In the genomic region with DNA sequence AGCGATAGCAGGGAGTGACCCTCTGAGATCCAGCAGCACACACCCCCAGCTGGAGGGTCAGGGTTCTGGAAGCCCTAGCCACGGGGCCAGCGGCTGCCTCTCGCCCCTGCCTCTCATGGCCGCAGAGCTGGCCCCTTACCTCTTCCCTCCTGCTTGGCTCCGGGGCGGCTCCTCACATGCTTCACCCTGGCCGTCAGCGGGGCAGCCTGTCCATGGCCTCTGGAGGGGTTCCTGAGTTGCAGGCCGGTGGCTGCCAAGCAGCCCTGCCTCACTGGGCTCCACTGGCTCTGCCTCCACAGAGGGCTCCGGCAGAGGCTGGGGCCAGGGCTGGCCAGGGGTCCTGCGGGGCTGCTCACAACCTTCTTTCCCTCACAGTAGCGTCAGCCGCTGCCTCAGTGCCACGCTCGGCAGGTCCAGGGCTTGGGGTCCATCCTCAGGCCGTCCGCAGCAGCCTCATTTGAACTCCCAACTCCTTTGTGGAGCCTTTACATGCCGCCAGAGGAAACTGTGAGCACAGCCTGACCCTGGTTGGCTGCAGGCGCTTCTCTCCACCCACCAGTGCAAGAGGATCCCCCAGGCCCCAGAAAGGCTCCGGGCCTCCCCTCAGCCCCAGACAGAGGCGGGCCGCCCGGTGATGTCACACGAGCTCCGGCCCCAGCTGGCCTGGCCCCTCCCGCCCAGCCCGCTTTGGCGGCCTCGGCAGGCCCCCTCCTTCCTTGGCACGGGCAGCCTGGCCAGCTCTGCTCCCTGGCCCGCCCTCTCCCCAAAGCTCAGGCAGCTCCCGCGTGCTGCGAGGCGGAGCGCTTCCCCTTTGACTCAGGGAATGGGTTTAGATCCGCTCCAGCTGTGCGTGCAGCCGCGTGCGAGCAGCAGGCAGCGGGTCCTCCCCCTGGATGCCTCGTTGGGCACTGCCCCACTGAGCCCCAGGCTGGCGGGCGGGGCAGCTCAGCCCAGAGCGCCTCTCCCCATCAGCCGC, we compare ENCODE assay signal across 7 cellular contexts. TPM values are rescaled to one million over a fixed set of nuclear protein-coding genes. Genes with fewer than 3 reads are reported as not detected.
A peak's percentile ranks its signal among the peaks of the same experiment; 100 is the strongest.
DNase-seq lines count a peak whose midpoint lies in the region; ATAC-seq and TF ChIP-seq lines count a peak whose summit lies in the region.

A gene with protein sequence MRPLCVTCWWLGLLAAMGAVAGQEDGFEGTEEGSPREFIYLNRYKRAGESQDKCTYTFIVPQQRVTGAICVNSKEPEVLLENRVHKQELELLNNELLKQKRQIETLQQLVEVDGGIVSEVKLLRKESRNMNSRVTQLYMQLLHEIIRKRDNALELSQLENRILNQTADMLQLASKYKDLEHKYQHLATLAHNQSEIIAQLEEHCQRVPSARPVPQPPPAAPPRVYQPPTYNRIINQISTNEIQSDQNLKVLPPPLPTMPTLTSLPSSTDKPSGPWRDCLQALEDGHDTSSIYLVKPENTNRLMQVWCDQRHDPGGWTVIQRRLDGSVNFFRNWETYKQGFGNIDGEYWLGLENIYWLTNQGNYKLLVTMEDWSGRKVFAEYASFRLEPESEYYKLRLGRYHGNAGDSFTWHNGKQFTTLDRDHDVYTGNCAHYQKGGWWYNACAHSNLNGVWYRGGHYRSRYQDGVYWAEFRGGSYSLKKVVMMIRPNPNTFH (minus strand): TSS at position 460 of the 976 bp plus-strand sequence. CDS start 13,904 bp downstream, outside the sequence.

- H3K4me1 ChIP-seq in muscle layer of colon (ENCODE audit: insufficient read depth, low read length), result peaks cover 48% of the 10 kb centered on the region
- peaks cover 9 to 41% (median 9%) of the 10 kb centered on the region in 4 donors for H3K4me1 ChIP-seq in transverse colon

- no peaks in the 10 kb centered on the region for H3K9me3 Mint-ChIP-seq in activated CD8-positive, alpha-beta T cell treated with anti-CD3 and anti-CD28 coated beads for 36 hours

- no peak within 1 kb of the TSS for H3K4me3 Mint-ChIP-seq in activated CD8-positive, alpha-beta T cell treated with anti-CD3 and anti-CD28 coated beads for 36 hours

- TF ChIP-seq CTCF in GM10266 (IDR thresholded peaks at IDR 0.05; ENCODE audit: control insufficient read depth, insufficient read depth, low read depth, missing control alignments), result no peak
- no peak for TF ChIP-seq CTCF in activated CD8-positive, alpha-beta T cell treated with anti-CD3 and anti-CD28 coated beads for 36 hours (IDR thresholded peaks at IDR 0.05)
- TF ChIP-seq CTCF in foreskin fibroblast (IDR thresholded peaks at IDR 0.05; ENCODE audit: low read depth, low read length), result no peak
- no peak for TF ChIP-seq CTCF in transverse colon (IDR thresholded peaks at IDR 0.05)

- H3K4me1 Mint-ChIP-seq in activated CD8-positive, alpha-beta T cell treated with anti-CD3 and anti-CD28 coated beads for 36 hours (ENCODE audit: low read depth), result no peaks in the 10 kb centered on the region

- H3K27ac Mint-ChIP-seq in activated CD8-positive, alpha-beta T cell treated with anti-CD3 and anti-CD28 coated beads for 36 hours, result no peak within 1 kb of the TSS

- peak; percentile 78 for ATAC-seq in activated CD8-positive, alpha-beta T cell treated with anti-CD3 and anti-CD28 coated beads for 36 hours

- H3K27me3 ChIP-seq in muscle layer of colon (ENCODE audit: control insufficient read depth in 1 of 2, insufficient read depth in 2 of 2, low read length in 2 of 2) (no peaks in the 10 kb centered on the region), transverse colon (no peaks in the 10 kb centered on the region)

- H3K36me3 Mint-ChIP-seq in activated CD8-positive, alpha-beta T cell treated with anti-CD3 and anti-CD28 coated beads for 36 hours (ENCODE audit: low read depth), result no peaks in the 10 kb centered on the region

- peak; percentile 33 for TF ChIP-seq EP300 in transverse colon (IDR thresholded peaks at IDR 0.05; ENCODE audit: low read depth)

- POLR2A ChIA-PET in activated CD8-positive, alpha-beta T cell treated with anti-CD3 and anti-CD28 coated beads for 36 hours (lab: Charles Lee), result no interaction called here

- 45% methylated on average over 44 of the region's 48 CpGs; no CpG with 5 or more reads in 1 of the 2 donors for whole genome bisulfite sequencing in transverse colon (ENCODE audit: low coverage in 1 of 2), 2 donors

- TF ChIP-seq POLR2A in transverse colon (IDR thresholded peaks at IDR 0.05), result peak; percentile 78

- peak within 1 kb of the TSS; percentile 86 to 98 for H3K4me3 ChIP-seq in foreskin fibroblast (ENCODE audit: low read depth in 1 of 2, low read length in 2 of 2)
- H3K4me3 ChIP-seq in muscle layer of colon (ENCODE audit: low read depth in 1 of 2, low read length in 2 of 2), result peak within 1 kb of the TSS; percentile 79 to 90
- H3K4me3 ChIP-seq in transverse colon, result peak within 1 kb of the TSS; percentile 32 to 55 (median 36)

- peaks cover 5% of the 10 kb centered on the region for H3K36me3 ChIP-seq in muscle layer of colon (ENCODE audit: insufficient read depth, low read length)
- no peaks in the 10 kb centered on the region for H3K36me3 ChIP-seq in transverse colon

- DNase-seq in GM10266 (ENCODE audit: extremely low spot score) (peak; percentile 68), KBM-7 (peak; percentile 18), foreskin fibroblast (peak; percentile 92 to 97), transverse colon (peak; percentile 78), NCI-H774 (lab: John Stamatoyannopoulos, UW) (no peak)
- peak; percentile 49 for DNase-seq in activated CD8-positive, alpha-beta T cell treated with anti-CD3 and anti-CD28 coated beads for 36 hours

- no peaks in the 10 kb centered on the region for H3K9me3 ChIP-seq in muscle layer of colon (ENCODE audit: low read length)
- H3K9me3 ChIP-seq in transverse colon, result no peaks in the 10 kb centered on the region

- in situ Hi-C loops in KBM-7 (cut with MboI; ENCODE audit: low pct_unique_long_range_greater_than_20kb, low sequenced_read_pairs) (no loop called here), transverse colon (cut with MboI; ENCODE audit: low pct_ligation_motif_present in 1 of 4, low pct_unique_long_range_greater_than_20kb in 1 of 4, low sequenced_read_pairs in 3 of 4) (no loop called here)

- H3K27ac ChIP-seq in muscle layer of colon (ENCODE audit: low read depth, low read length) (peak within 1 kb of the TSS; percentile 99), transverse colon (peak within 1 kb of the TSS; percentile 85 to 92 (median 90))

- peak within 1 kb of the TSS; percentile 84 for H3K9ac ChIP-seq in muscle layer of colon (ENCODE audit: low read length)

- intact Hi-C loops in activated CD8-positive, alpha-beta T cell treated with anti-CD3 and anti-CD28 coated beads for 36 hours (cut with micrococcal nuclease), result no loop called here
- intact Hi-C loops in transverse colon (cut with DNase I; ENCODE audit: low total_unique reads), result no loop called here

- peaks cover 25% of the 10 kb centered on the region for H3K27me3 Mint-ChIP-seq in activated CD8-positive, alpha-beta T cell treated with anti-CD3 and anti-CD28 coated beads for 36 hours

- CTCF ChIA-PET in activated CD8-positive, alpha-beta T cell treated with anti-CD3 and anti-CD28 coated beads for 36 hours (lab: Charles Lee), result interaction anchor here (1.4 to 1.8 kb wide), 2 partner anchors 76 to 157 kb away, joined by 4 to 6 read pairs; no protein-coding TSS in a partner anchor

RNA-seq across cellular contexts. Expression of the gene that starts here (rescaled TPM):
- not detected for total RNA-seq in activated CD8-positive, alpha-beta T cell treated with anti-CD3 and anti-CD28 coated beads for 36 hours
- 10 to 100 TPM; 11.0 to 30.8 (median 13.1) TPM for total RNA-seq in transverse colon

Comparison
In these comparisons a context has a peak if more than half of its experiments do, and no peak if none do; other contexts are left out.
1. RNA of the gene that starts here (total RNA-seq): 11.0 to 30.8 TPM in transverse colon; not detected in activated CD8-positive, alpha-beta T cell treated with anti-CD3 and anti-CD28 coated beads for 36 hours; every median in the first group is over 10 times any median in the second.
2. Peak in DNase-seq and ATAC-seq in activated CD8-positive, alpha-beta T cell treated with anti-CD3 and anti-CD28 coated beads for 36 hours; RNA of the gene not detected or under 1 TPM.
3. H3K4me3 ChIP-seq: peak in every context shown above with its lines; median percentile 92 in foreskin fibroblast; 84 in muscle layer of colon; 36 in transverse colon.